1 cellular context compared by ENCODE assay signal in genomic region chr19:44093931-44094765, GRCh38.
TF ChIP-seq lines count a peak whose summit lies in the region.

ZNF224 (plus strand) TSS chr19:44094361; CDS start chr19:44097874, 3,513 bp downstream.

TF ChIP-seq in HEK293, 187 proteins besides CTCF, POLR2A, EP300 and RAD21 (continued from another document and continues in another):
- no peak for TF ChIP-seq TSHZ1 (tag by site-specific recombination; IDR thresholded peaks at IDR 0.05; ENCODE audit: borderline replicate concordance)
- TF ChIP-seq PRDM10 (tag by site-specific recombination; IDR thresholded peaks at IDR 0.05): peak; percentile 97
- 0 out of 2 replicates have a peak, but pooled peaks have one; percentile 2 for TF ChIP-seq ZNF280D (tag by site-specific recombination; IDR thresholded peaks at IDR 0.05)
- TF ChIP-seq ZBTB17 (tag by site-specific recombination; IDR thresholded peaks at IDR 0.05): peak; percentile 100
- peak; percentile 7; the same call in 1 of the 2 replicates for TF ChIP-seq WT1 (tag by site-specific recombination; IDR thresholded peaks at IDR 0.05)
- TF ChIP-seq SCRT2 (tag by site-specific recombination; IDR thresholded peaks at IDR 0.05): peak; percentile 34; the same call in 1 of the 2 replicates
- peak; percentile 76 for TF ChIP-seq ZBTB26 (tag by site-specific recombination; optimal IDR thresholded peaks at IDR 0.05)
- TF ChIP-seq TRIM28 (IDR thresholded peaks at IDR 0.05; ENCODE audit: borderline replicate concordance, low read length): peak; percentile 65; the same call in 1 of the 2 replicates
- peak; percentile 72 for TF ChIP-seq ZNF629 (tag by site-specific recombination; IDR thresholded peaks at IDR 0.05)
- peak; percentile 82 for TF ChIP-seq ZNF394 (tag by site-specific recombination; IDR thresholded peaks at IDR 0.05; ENCODE audit: borderline replicate concordance)
- TF ChIP-seq ZNF639 (tag by site-specific recombination; IDR thresholded peaks at IDR 0.05): peak; percentile 18; the same call in 1 of the 2 replicates
- TF ChIP-seq ZSCAN30 (tag by site-specific recombination; IDR thresholded peaks at IDR 0.05): peak; percentile 94
- peak; percentile 51; the same call in 1 of the 2 replicates for TF ChIP-seq ZBTB8A (tag by site-specific recombination; IDR thresholded peaks at IDR 0.05)
- no peak; the same call in 1 of the 2 replicates for TF ChIP-seq PBX3 (CRISPR knock-in tag; IDR thresholded peaks at IDR 0.05)
- TF ChIP-seq ZBTB6 (tag by site-specific recombination; IDR thresholded peaks at IDR 0.05): peak; percentile 40; the same call in 1 of the 2 replicates
- peak; percentile 77 for TF ChIP-seq ZNF341 (tag by site-specific recombination; IDR thresholded peaks at IDR 0.05; ENCODE audit: low read depth)
- TF ChIP-seq ZFP37 (tag by site-specific recombination; IDR thresholded peaks at IDR 0.05): peak; percentile 85
- TF ChIP-seq ZNF248 (tag by site-specific recombination; IDR thresholded peaks at IDR 0.05): no peak
- no peak for TF ChIP-seq ZNF768 (tag by site-specific recombination; IDR thresholded peaks at IDR 0.05)
- TF ChIP-seq ZNF214 (tag by site-specific recombination; IDR thresholded peaks at IDR 0.05; ENCODE audit: borderline replicate concordance): no peak
- TF ChIP-seq ZNF302 (tag by site-specific recombination; IDR thresholded peaks at IDR 0.05; ENCODE audit: low read depth): no peak
- TF ChIP-seq ZNF10 (tag by site-specific recombination; IDR thresholded peaks at IDR 0.05): 0 out of 2 replicates have a peak, but pooled peaks have one; percentile 49
- TF ChIP-seq ZNF610 (tag by site-specific recombination; IDR thresholded peaks at IDR 0.05; ENCODE audit: borderline replicate concordance): peak; percentile 70; the same call in 1 of the 2 replicates
- peak; percentile 94 for TF ChIP-seq IKZF3 (tag by site-specific recombination; IDR thresholded peaks at IDR 0.05)
- no peak for TF ChIP-seq ZNF174 (tag by site-specific recombination; IDR thresholded peaks at IDR 0.05)
- peak; percentile 69 for TF ChIP-seq ZNF24 (tag by site-specific recombination; IDR thresholded peaks at IDR 0.05)
- TF ChIP-seq ZFP69B (tag by site-specific recombination; IDR thresholded peaks at IDR 0.05): peak; percentile 17; the same call in 1 of the 2 replicates
- peak; percentile 49; the same call in 1 of the 2 replicates for TF ChIP-seq KLF16 (tag by site-specific recombination; IDR thresholded peaks at IDR 0.05)
- TF ChIP-seq SP2 (tag by site-specific recombination; IDR thresholded peaks at IDR 0.05): peak; percentile 53
- peak; percentile 22; the same call in 1 of the 2 replicates for TF ChIP-seq GLIS1 (tag by site-specific recombination; IDR thresholded peaks at IDR 0.05)
- TF ChIP-seq ZNF335 (tag by site-specific recombination; conservative IDR thresholded peaks at IDR 0.05): peak; percentile 99
- TF ChIP-seq REPIN1 (tag by site-specific recombination; IDR thresholded peaks at IDR 0.05; ENCODE audit: low read depth): peak; percentile 88
- TF ChIP-seq ZNF692 (tag by site-specific recombination; IDR thresholded peaks at IDR 0.05): peak; percentile 43
- TF ChIP-seq SP7 (tag by site-specific recombination; IDR thresholded peaks at IDR 0.05): peak; percentile 67
- TF ChIP-seq ZNF18 (tag by site-specific recombination; IDR thresholded peaks at IDR 0.05): no peak
- peak; percentile 100 for TF ChIP-seq ZNF76 (tag by site-specific recombination; IDR thresholded peaks at IDR 0.05; ENCODE audit: borderline replicate concordance, low read depth)
- TF ChIP-seq ZNF132 (tag by site-specific recombination; IDR thresholded peaks at IDR 0.05; ENCODE audit: borderline replicate concordance): no peak
- TF ChIP-seq ZNF121 (tag by site-specific recombination; IDR thresholded peaks at IDR 0.05): peak; percentile 9; the same call in 1 of the 2 replicates
- TF ChIP-seq SP3 (tag by site-specific recombination; IDR thresholded peaks at IDR 0.05): peak; percentile 84
- TF ChIP-seq ZNF501 (tag by site-specific recombination; IDR thresholded peaks at IDR 0.05): peak; percentile 83
